ENCODE assay signal across 7 cellular contexts in genomic region chr3:123151853-123152420, GRCh38. TPM values are rescaled to one million over a fixed set of nuclear protein-coding genes. Genes with fewer than 3 reads are reported as not detected.
DNase-seq lines count a peak whose midpoint lies in the region; ATAC-seq and TF ChIP-seq lines count a peak whose summit lies in the region.
"Not testable (repeated sequence)": the region's sequence is repeated elsewhere in the genome, so short reads cannot be mapped to it uniquely, and the experiment has no call there.

No MANE protein-coding gene starts in this region.

- H3K9ac ChIP-seq in colonic mucosa (ENCODE audit: low read depth in 2 of 2, low read length in 2 of 2), result not testable (repeated sequence)
- H3K9ac ChIP-seq in neuronal stem cell (ENCODE audit: low read depth, low read length, poor library complexity), result peak overlapping the region; percentile 50

- not testable (repeated sequence) for H3K9me3 ChIP-seq in CD4-positive, alpha-beta T cell (ENCODE audit: control insufficient read depth, low read length); OCI-LY7 (ENCODE audit: low read length); colonic mucosa; neuronal stem cell (replicated peaks in 1 of 2; ENCODE audit: control insufficient read depth in 2 of 2, insufficient read depth in 1 of 2, low read depth in 1 of 2, low read length in 2 of 2)

- not testable (repeated sequence) for H3K9me3 Mint-ChIP-seq in CD4-positive, alpha-beta T cell; activated CD4-positive, alpha-beta T cell treated with anti-CD3 and anti-CD28 coated beads, Interleukin-2, amount 10 ng/mL, durations not matched to agents 7 days and 5 days
- H3K9me3 Mint-ChIP-seq in activated naive CD4-positive, alpha-beta T cell treated with anti-CD3 and anti-CD28 coated beads, Interleukin-2, amount 10 ng/mL, durations not matched to agents 7 days and 5 days, result peaks cover 26% of the 10 kb centered on the region

- not testable (repeated sequence) for H4K20me1 ChIP-seq in OCI-LY7 (ENCODE audit: insufficient read depth, low read length)

- ATAC-seq in CD4-positive, alpha-beta T cell (ENCODE audit: poor library complexity); left lobe of liver: not testable (repeated sequence)

- peak overlapping the region; percentile 57 for H3K27ac Mint-ChIP-seq in CD4-positive, alpha-beta T cell
- H3K27ac Mint-ChIP-seq in activated CD4-positive, alpha-beta T cell treated with anti-CD3 and anti-CD28 coated beads, Interleukin-2, amount 10 ng/mL, durations not matched to agents 7 days and 5 days, result peak overlapping the region; percentile 72
- H3K27ac Mint-ChIP-seq in activated naive CD4-positive, alpha-beta T cell treated with anti-CD3 and anti-CD28 coated beads, Interleukin-2, amount 10 ng/mL, durations not matched to agents 7 days and 5 days, result peak overlapping the region; percentile 76

- not testable (repeated sequence) for DNase-seq in CD4-positive, alpha-beta T cell; OCI-LY7 (ENCODE audit: low spot score); activated CD4-positive, alpha-beta T cell treated with anti-CD3 and anti-CD28 coated beads, Interleukin-2, amount 10 ng/mL, durations not matched to agents 7 days and 5 days; activated naive CD4-positive, alpha-beta T cell treated with anti-CD3 and anti-CD28 coated beads, Interleukin-2, amount 10 ng/mL, durations not matched to agents 7 days and 5 days; neuronal stem cell (ENCODE audit: low spot score)
- peak; percentile 12 for DNase-seq in colonic mucosa
- peak; percentile 12 for DNase-seq in left lobe of liver (ENCODE audit: low spot score)

- not testable (repeated sequence) for H3K14ac ChIP-seq in neuronal stem cell (ENCODE audit: low read length)

- H3K4me1 ChIP-seq in OCI-LY7 (ENCODE audit: insufficient read depth, low read length, poor library complexity, severe bottlenecking) (peaks cover 22% of the 10 kb centered on the region), neuronal stem cell (ENCODE audit: control insufficient read depth in 2 of 2, insufficient read depth in 1 of 2, low read depth in 1 of 2, low read length in 2 of 2) (peaks cover 31 to 34% of the 10 kb centered on the region in 2 donors)
- not testable (repeated sequence) for H3K4me1 ChIP-seq in colonic mucosa

- H3K4me3 Mint-ChIP-seq in CD4-positive, alpha-beta T cell; activated CD4-positive, alpha-beta T cell treated with anti-CD3 and anti-CD28 coated beads, Interleukin-2, amount 10 ng/mL, durations not matched to agents 7 days and 5 days; activated naive CD4-positive, alpha-beta T cell treated with anti-CD3 and anti-CD28 coated beads, Interleukin-2, amount 10 ng/mL, durations not matched to agents 7 days and 5 days: not testable (repeated sequence)

- not testable (repeated sequence) for H4K8ac ChIP-seq in neuronal stem cell (ENCODE audit: low read depth, low read length)

- H4K91ac ChIP-seq in neuronal stem cell (ENCODE audit: low read depth, low read length, poor library complexity), result not testable (repeated sequence)

- H3K4me2 ChIP-seq in OCI-LY7 (ENCODE audit: low read length); neuronal stem cell (ENCODE audit: insufficient read depth, low read length, poor library complexity, severe bottlenecking): not testable (repeated sequence)

- TF ChIP-seq CTCF in CD4-positive, alpha-beta T cell (IDR thresholded peaks at IDR 0.05); OCI-LY7 (conservative IDR thresholded peaks at IDR 0.05; ENCODE audit: low read length); colonic mucosa (IDR thresholded peaks at IDR 0.05): not testable (repeated sequence)

- POLR2A ChIA-PET in CD4-positive, alpha-beta T cell (lab: Charles Lee); activated CD4-positive, alpha-beta T cell treated with anti-CD3 and anti-CD28 coated beads, Interleukin-2, amount 10 ng/mL, durations not matched to agents 7 days and 5 days (lab: Charles Lee): not testable (repeated sequence)
- POLR2A ChIA-PET in OCI-LY7 (lab: Charles Lee), result interaction anchor here (2.1 kb wide), 1 partner anchor 50 kb away, joined by 10 read pairs; the partner anchor contains the start of gene SEC22A

- peak overlapping the region; percentile 42 for H3K27ac ChIP-seq in CD4-positive, alpha-beta T cell (ENCODE audit: low read depth, low read length)
- peak overlapping the region; percentile 63 for H3K27ac ChIP-seq in OCI-LY7 (ENCODE audit: low read depth, low read length, poor library complexity, severe bottlenecking)
- not testable (repeated sequence) for H3K27ac ChIP-seq in colonic mucosa; neuronal stem cell (replicated peaks; ENCODE audit: low read length)

- H2BK5ac ChIP-seq in neuronal stem cell (ENCODE audit: low read length), result not testable (repeated sequence)

- H2BK12ac ChIP-seq in neuronal stem cell (ENCODE audit: low read length), result peak overlapping the region; percentile 93

- not testable (repeated sequence) for H3K79me2 ChIP-seq in OCI-LY7 (ENCODE audit: insufficient read depth, low read depth, low read length)

- peaks cover 16% of the 10 kb centered on the region for H3K36me3 ChIP-seq in OCI-LY7 (ENCODE audit: insufficient read depth, low read length)
- not testable (repeated sequence) for H3K36me3 ChIP-seq in colonic mucosa
- H3K36me3 ChIP-seq in neuronal stem cell (replicated peaks in 1 of 2; ENCODE audit: control insufficient read depth in 2 of 2, insufficient read depth in 2 of 2, low read length in 2 of 2), result peaks cover 0 to 71% of the 10 kb centered on the region in 2 donors

- not testable (repeated sequence) for H3K4me1 Mint-ChIP-seq in CD4-positive, alpha-beta T cell (ENCODE audit: low read depth); activated CD4-positive, alpha-beta T cell treated with anti-CD3 and anti-CD28 coated beads, Interleukin-2, amount 10 ng/mL, durations not matched to agents 7 days and 5 days; activated naive CD4-positive, alpha-beta T cell treated with anti-CD3 and anti-CD28 coated beads, Interleukin-2, amount 10 ng/mL, durations not matched to agents 7 days and 5 days

- H3K4me3 ChIP-seq in OCI-LY7 (ENCODE audit: low read depth, low read length, poor library complexity, severe bottlenecking); colonic mucosa; neuronal stem cell (ENCODE audit: low read length in 2 of 2): not testable (repeated sequence)

- not testable (repeated sequence) for H3K4ac ChIP-seq in neuronal stem cell (ENCODE audit: low read length)

- CTCF ChIA-PET in CD4-positive, alpha-beta T cell (lab: Charles Lee); OCI-LY7 (lab: Charles Lee; ENCODE audit: unreplicated experiment): not testable (repeated sequence)
- CTCF ChIA-PET in activated CD4-positive, alpha-beta T cell treated with anti-CD3 and anti-CD28 coated beads, Interleukin-2, amount 10 ng/mL, durations not matched to agents 7 days and 5 days (lab: Charles Lee), result interaction anchor here (1.1 kb wide), 1 partner anchor 25 kb away, joined by 3 read pairs; no protein-coding TSS in a partner anchor
- CTCF ChIA-PET in activated naive CD4-positive, alpha-beta T cell treated with anti-CD3 and anti-CD28 coated beads, Interleukin-2, amount 10 ng/mL, durations not matched to agents 7 days and 5 days (lab: Charles Lee), result interaction anchor here (1.0 kb wide), 1 partner anchor 124 kb away, joined by 3 read pairs; no protein-coding TSS in a partner anchor

- H3K18ac ChIP-seq in neuronal stem cell (ENCODE audit: low read length), result peak overlapping the region; percentile 93

- H3K27me3 Mint-ChIP-seq in CD4-positive, alpha-beta T cell; activated CD4-positive, alpha-beta T cell treated with anti-CD3 and anti-CD28 coated beads, Interleukin-2, amount 10 ng/mL, durations not matched to agents 7 days and 5 days; activated naive CD4-positive, alpha-beta T cell treated with anti-CD3 and anti-CD28 coated beads, Interleukin-2, amount 10 ng/mL, durations not matched to agents 7 days and 5 days: not testable (repeated sequence)

- not testable (repeated sequence) for BruUV-seq in OCI-LY7 (replicated peaks; lab: Mats Ljungman, UMichigan)

- WGBS in neuronal stem cell (ENCODE audit: extremely low coverage in 2 of 2, insufficient read length in 2 of 2, insufficient replicate concordance in 1 of 2), 2 donors, result no CpG with 5 or more reads among the region's 3 CpGs

- not testable (repeated sequence) for H3K79me1 ChIP-seq in neuronal stem cell (ENCODE audit: low read depth, low read length)

- not testable (repeated sequence) for H3K23ac ChIP-seq in neuronal stem cell (ENCODE audit: low read depth, low read length, poor library complexity)

- H2BK15ac ChIP-seq in neuronal stem cell (ENCODE audit: low read length), result peak overlapping the region; percentile 86

- H3K9me2 ChIP-seq in OCI-LY7 (ENCODE audit: insufficient read depth, low read length), result not testable (repeated sequence)

- H2BK120ac ChIP-seq in neuronal stem cell (ENCODE audit: low read depth, low read length), result not testable (repeated sequence)

- not testable (repeated sequence) for H2AK5ac ChIP-seq in neuronal stem cell (ENCODE audit: low read depth, low read length)

- H3K27me3 ChIP-seq in CD4-positive, alpha-beta T cell (ENCODE audit: control insufficient read depth, insufficient read depth, low read length); colonic mucosa; neuronal stem cell (ENCODE audit: control insufficient read depth in 3 of 3, insufficient read depth in 3 of 3, low read depth in 1 of 3, low read length in 3 of 3): not testable (repeated sequence)

- H3K36me3 Mint-ChIP-seq in CD4-positive, alpha-beta T cell (ENCODE audit: low read depth), result peaks cover 37% of the 10 kb centered on the region
- peaks cover 44% of the 10 kb centered on the region for H3K36me3 Mint-ChIP-seq in activated CD4-positive, alpha-beta T cell treated with anti-CD3 and anti-CD28 coated beads, Interleukin-2, amount 10 ng/mL, durations not matched to agents 7 days and 5 days (ENCODE audit: low read depth)
- peaks cover 43% of the 10 kb centered on the region for H3K36me3 Mint-ChIP-seq in activated naive CD4-positive, alpha-beta T cell treated with anti-CD3 and anti-CD28 coated beads, Interleukin-2, amount 10 ng/mL, durations not matched to agents 7 days and 5 days

- intact Hi-C loops in CD4-positive, alpha-beta T cell (cut with DNase I, micrococcal nuclease); OCI-LY7 (cut with micrococcal nuclease; ENCODE audit: unreplicated experiment); colonic mucosa (cut with DNase I): not testable (repeated sequence)

- not testable (repeated sequence) for H2AFZ ChIP-seq in OCI-LY7 (ENCODE audit: low read length); neuronal stem cell (ENCODE audit: low read length)

RNA-seq across cellular contexts. Expression of gene SEC22A, which starts 49.8 kb away (rescaled TPM):
- 10 to 100 TPM in 1 of 2 experiments, 1 to 10 TPM in 1; 7.9 to 11.5 TPM for total RNA-seq in CD4-positive, alpha-beta T cell
- 24.5 and 26.4 TPM in 2 replicates for total RNA-seq in OCI-LY7 (2014; rRNA removed; shearing (Covaris generic))
- 22.0 and 26.8 TPM in 2 replicates for total RNA-seq in OCI-LY7 (2022)
- total RNA-seq in activated CD4-positive, alpha-beta T cell treated with anti-CD3 and anti-CD28 coated beads, Interleukin-2, amount 10 ng/mL, durations not matched to agents 7 days and 5 days, result 10 to 100 TPM; 13.8 to 15.8 TPM
- 10 to 100 TPM; 15.6 to 18.7 TPM for total RNA-seq in colonic mucosa
- total RNA-seq in left lobe of liver, result 7.7 TPM
- polyA plus RNA-seq in neuronal stem cell (2013, experiment 1 of 2), result 14.3 TPM
- polyA plus RNA-seq in neuronal stem cell (2013, experiment 2 of 2), result 13.4 TPM
